In genomic region chr2:225488743-225489142, GRCh38 we compare ENCODE assay signal across 20 cellular contexts.
A peak's percentile ranks its signal among the peaks of the same experiment; 100 is the strongest.
DNase-seq lines count a peak whose midpoint lies in the region; ATAC-seq and TF ChIP-seq lines count a peak whose summit lies in the region.
"Had no signal": no experiment of that assay in that cellular context is flagged by ENCODE, and none has a peak within 500 bp of the region (broad histone marks: within the 10 kb centered on the region; RNA-seq: fewer than 3 reads in every experiment).

No MANE protein-coding gene starts in this region.

- no peak overlapping the region for H2AFZ ChIP-seq in SK-N-SH (ENCODE audit: low read depth)

- H3K9ac ChIP-seq in SK-N-SH, result no peak overlapping the region

- H3K9me3 ChIP-seq in esophagus squamous epithelium (no peaks in the 10 kb centered on the region), SK-N-SH (no peaks in the 10 kb centered on the region), sigmoid colon (no peaks in the 10 kb centered on the region)
- H3K9me3 ChIP-seq: A549 had no signal

- H3K9me2 ChIP-seq in SK-N-SH, result no peaks in the 10 kb centered on the region

- WGBS in esophagus squamous epithelium, 2 donors, result 47 to 65% methylated on average over 2 of the region's 2 CpGs
- 40% methylated on average over 2 of the region's 2 CpGs for WGBS in SK-N-SH (ENCODE audit: low lambda C conversion rate)
- WGBS in sigmoid colon, 2 donors, result 79 to 91% methylated on average over 2 of the region's 2 CpGs

- POLR2A ChIA-PET in SK-N-SH (lab: Yijun Ruan, JAX), result no interaction called here

- TF ChIP-seq EP300 in SK-N-SH (IDR thresholded peaks at IDR 0.05; ENCODE audit: borderline replicate concordance in 1 of 2, low read depth in 1 of 2, low read length in 1 of 2), result no peak
- TF ChIP-seq EP300 in sigmoid colon (IDR thresholded peaks at IDR 0.05), result no peak

- H3K4me1 ChIP-seq in esophagus squamous epithelium, result no peaks in the 10 kb centered on the region
- H3K4me1 ChIP-seq in SK-N-SH (ENCODE audit: control insufficient read depth in 1 of 2, insufficient read depth in 2 of 2, low read depth in 1 of 2, low read length in 1 of 2), result no peaks in the 10 kb centered on the region
- no peaks in the 10 kb centered on the region for H3K4me1 ChIP-seq in sigmoid colon
- H3K4me1 ChIP-seq: A549 had no signal

- no peak for TF ChIP-seq POLR2A in esophagus squamous epithelium (IDR thresholded peaks at IDR 0.05)
- no peak for TF ChIP-seq POLR2A in sigmoid colon (IDR thresholded peaks at IDR 0.05)

- intact Hi-C loops in esophagus squamous epithelium (cut with DNase I), result no loop called here
- intact Hi-C loops in sigmoid colon (cut with DNase I), result no loop called here

- DNase-seq in esophagus squamous epithelium (lab: John Stamatoyannopoulos, UW) (no peak), NCI-H128 (lab: John Stamatoyannopoulos, UW; ENCODE audit: unreplicated experiment) (no peak), MV-4-11 (lab: John Stamatoyannopoulos, UW) (no peak), SK-N-SH (no peak), sigmoid colon (no peak)
- DNase-seq: DMS153, EL, GOT3, NCI-H2107, NCI-H345, T-helper 1 cell had no signal

- H3F3A ChIP-seq in SK-N-SH (replicated peaks; ENCODE audit: insufficient read depth), result no peaks in the 10 kb centered on the region

- no peaks in the 10 kb centered on the region for H4K20me1 ChIP-seq in SK-N-SH (ENCODE audit: insufficient read depth)

- CTCF ChIA-PET in SK-N-SH (lab: Yijun Ruan, JAX), result interaction anchor here (1.3 kb wide), 1 partner anchor 8 kb away, joined by 4 read pairs; no protein-coding TSS in a partner anchor

- no peaks in the 10 kb centered on the region for H3K79me2 ChIP-seq in SK-N-SH (ENCODE audit: insufficient read depth)

- H3K4me3 ChIP-seq in esophagus squamous epithelium (no peak overlapping the region), SK-N-SH (ENCODE audit: low read depth in 2 of 2, low read length in 1 of 2) (no peak overlapping the region), sigmoid colon (no peak overlapping the region)
- H3K4me3 ChIP-seq: A549, K562, SK-N-MC had no signal

- no peak for TF ChIP-seq RAD21 in SK-N-SH (IDR thresholded peaks at IDR 0.05; ENCODE audit: low read length)

- TF ChIP-seq CTCF in esophagus squamous epithelium (IDR thresholded peaks at IDR 0.05) (no peak), SK-N-SH (IDR thresholded peaks at IDR 0.05) (no peak), sigmoid colon (IDR thresholded peaks at IDR 0.05) (no peak)

- no peaks in the 10 kb centered on the region for H3K27me3 ChIP-seq in esophagus squamous epithelium
- no peaks in the 10 kb centered on the region for H3K27me3 ChIP-seq in SK-N-SH (ENCODE audit: insufficient read depth)
- no peaks in the 10 kb centered on the region for H3K27me3 ChIP-seq in sigmoid colon

- H3K36me3 ChIP-seq in esophagus squamous epithelium (no peaks in the 10 kb centered on the region), SK-N-SH (replicated peaks in 1 of 2; ENCODE audit: control insufficient read depth in 1 of 2, insufficient read depth in 2 of 2, low read length in 1 of 2) (no peaks in the 10 kb centered on the region), sigmoid colon (no peaks in the 10 kb centered on the region)

- ATAC-seq in GM18502 (IDR thresholded peaks at IDR 0.05; ENCODE audit: poor library complexity, unreplicated experiment) (peak; percentile 64), GM19351 (IDR thresholded peaks at IDR 0.05; ENCODE audit: unreplicated experiment) (peak; percentile 39), HG03442 (IDR thresholded peaks at IDR 0.05; ENCODE audit: unreplicated experiment) (peak; percentile 75)
- ATAC-seq: A549, K562, Panc1, Right ventricle myocardium inferior had no signal

- H3K4me2 ChIP-seq in SK-N-SH, result no peak overlapping the region
- H3K4me2 ChIP-seq: A549 had no signal

- H3K27ac ChIP-seq in esophagus squamous epithelium (peak overlapping the region in 3 of 4 donors; percentile 33 to 48 (median 33)), SK-N-SH (ENCODE audit: low read depth in 2 of 2, low read length in 1 of 2) (no peak overlapping the region), sigmoid colon (no peak overlapping the region)
- H3K27ac ChIP-seq: A549, C4-2B, SK-N-MC had no signal

TF ChIP-seq in SK-N-SH, 30 proteins besides CTCF, POLR2A, EP300 and RAD21:
- TF ChIP-seq POLR2AphosphoS5 (IDR thresholded peaks at IDR 0.05; ENCODE audit: low read depth, low read length) (no peak), FOXM1 (IDR thresholded peaks at IDR 0.05; ENCODE audit: low read depth) (no peak), GATA2 (CRISPR knock-in tag; IDR thresholded peaks at IDR 0.05) (no peak), ELF1 (IDR thresholded peaks at IDR 0.05) (no peak), EZH2phosphoT487 (IDR thresholded peaks at IDR 0.05; ENCODE audit: borderline replicate concordance, low read depth) (no peak), USF1 (IDR thresholded peaks at IDR 0.05; ENCODE audit: borderline replicate concordance, low read depth) (no peak), TCF12 (IDR thresholded peaks at IDR 0.05) (no peak), CHD2 (IDR thresholded peaks at IDR 0.05; ENCODE audit: low read length, partially characterized antibody) (no peak), FOXJ3 (CRISPR knock-in tag; IDR thresholded peaks at IDR 0.05) (no peak), MAX (IDR thresholded peaks at IDR 0.05; ENCODE audit: low read depth) (no peak), IRF3 (IDR thresholded peaks at IDR 0.05; ENCODE audit: low read depth, low read length) (no peak), NFIC (IDR thresholded peaks at IDR 0.05; ENCODE audit: borderline replicate concordance) (no peak), RFX5 (IDR thresholded peaks at IDR 0.05; ENCODE audit: low read length) (no peak), RCOR1 (IDR thresholded peaks at IDR 0.05; ENCODE audit: low read length) (no peak), NRF1 (IDR thresholded peaks at IDR 0.05; ENCODE audit: low read depth, low read length) (no peak), TEAD4 (IDR thresholded peaks at IDR 0.05; ENCODE audit: borderline replicate concordance, insufficient read depth) (no peak), JUND (IDR thresholded peaks at IDR 0.05) (no peak), MXI1 (IDR thresholded peaks at IDR 0.05; ENCODE audit: low read depth, low read length) (no peak), TAF1 (IDR thresholded peaks at IDR 0.05; ENCODE audit: borderline replicate concordance, low read depth, low read length) (no peak)

Comparison
In these comparisons a context has a peak if more than half of its experiments do, and no peak if none do; other contexts are left out.
1. H3K27ac ChIP-seq: peak in esophagus squamous epithelium (3 of 4); none in SK-N-SH (0 of 2) and sigmoid colon (0 of 4).
2. Peak in every context shown above with its lines, with median percentiles within 50 percentile points of each other: ATAC-seq.